22 cellular contexts compared by ENCODE assay signal in genomic region chr7:103063895-103064294, GRCh38.
"Had no signal": no experiment of that assay in that cellular context is flagged by ENCODE, and none has a peak within 500 bp of the region (broad histone marks: within the 10 kb centered on the region; RNA-seq: fewer than 3 reads in every experiment).

No MANE protein-coding gene starts in this region.

- DNase-seq: activated CD4-positive, alpha-beta T cell treated with anti-CD3 and anti-CD28 coated beads for 36 hours; activated CD8-positive, alpha-beta memory T cell treated with anti-CD3 and anti-CD28 coated beads, Interleukin-2, amount 50 U/mL, for 4 hours; activated CD8-positive, alpha-beta T cell treated with anti-CD3 and anti-CD28 coated beads, Interleukin-2, amount 10 ng/mL, durations not matched to agents 7 days and 5 days; activated effector memory CD4-positive, alpha-beta T cell treated with anti-CD3 and anti-CD28 coated beads, Interleukin-2, amount 50 U/mL, for 16 hours; activated T-cell treated with anti-CD3 and anti-CD28 coated beads, Interleukin-2, amount 50 U/mL, for 48 hours; amniotic stem cell; body of pancreas; caudate nucleus; colonic mucosa; glutamatergic neuron; hypothalamus; kidney glomerular epithelial cell; left ventricle myocardium superior; posterior cingulate gyrus; retina; T1000; tibial artery had no signal

- H3K27ac Mint-ChIP-seq: activated CD4-positive, alpha-beta T cell treated with anti-CD3 and anti-CD28 coated beads for 36 hours; activated CD8-positive, alpha-beta T cell treated with anti-CD3 and anti-CD28 coated beads, Interleukin-2, amount 10 ng/mL, durations not matched to agents 7 days and 5 days; activated naive CD4-positive, alpha-beta T cell treated with anti-CD3 and anti-CD28 coated beads, Interleukin-2, amount 50 U/mL, for 24 hours; natural killer cell treated with Interleukin-12 subunit alpha and Interleukin-12 subunit beta and Interleukin-15 and Interleukin-18, amount 100 ng/mL, for 72 hours; stimulated activated effector memory CD8-positive, alpha-beta T cell treated with anti-CD3 and anti-CD28 coated beads, Interleukin-12 subunit alpha, Interleukin-12 subunit beta, amount 100 ng/mL, for 72 hours had no signal

- H3K4me3 ChIP-seq: body of pancreas, colonic mucosa, esophagus muscularis mucosa, tibial artery, vagina had no signal

- H3K27ac ChIP-seq: body of pancreas, colonic mucosa, esophagus muscularis mucosa, tibial artery, vagina had no signal

- H3K4me1 Mint-ChIP-seq: activated CD4-positive, alpha-beta T cell treated with anti-CD3 and anti-CD28 coated beads for 36 hours; activated naive CD4-positive, alpha-beta T cell treated with anti-CD3 and anti-CD28 coated beads, Interleukin-2, amount 50 U/mL, for 24 hours; stimulated activated effector memory CD8-positive, alpha-beta T cell treated with anti-CD3 and anti-CD28 coated beads, Interleukin-12 subunit alpha, Interleukin-12 subunit beta, amount 100 ng/mL, for 72 hours had no signal

- H3K36me3 Mint-ChIP-seq: natural killer cell treated with Interleukin-12 subunit alpha and Interleukin-12 subunit beta and Interleukin-15 and Interleukin-18, amount 100 ng/mL, for 72 hours; stimulated activated effector memory CD8-positive, alpha-beta T cell treated with anti-CD3 and anti-CD28 coated beads, Interleukin-12 subunit alpha, Interleukin-12 subunit beta, amount 100 ng/mL, for 72 hours had no signal

- H3K36me3 ChIP-seq: colonic mucosa, esophagus muscularis mucosa, tibial artery, vagina had no signal

- ATAC-seq: activated CD4-positive, alpha-beta T cell treated with anti-CD3 and anti-CD28 coated beads for 36 hours; activated CD8-positive, alpha-beta T cell treated with anti-CD3 and anti-CD28 coated beads, Interleukin-2, amount 10 ng/mL, durations not matched to agents 7 days and 5 days; body of pancreas; left ventricle myocardium superior; natural killer cell treated with Interleukin-12 subunit alpha and Interleukin-12 subunit beta and Interleukin-15 and Interleukin-18, amount 100 ng/mL, for 72 hours; stimulated activated effector memory CD8-positive, alpha-beta T cell treated with anti-CD3 and anti-CD28 coated beads, Interleukin-12 subunit alpha, Interleukin-12 subunit beta, amount 100 ng/mL, for 72 hours had no signal

- H3K4me3 Mint-ChIP-seq: activated CD4-positive, alpha-beta T cell treated with anti-CD3 and anti-CD28 coated beads for 36 hours; activated CD8-positive, alpha-beta T cell treated with anti-CD3 and anti-CD28 coated beads, Interleukin-2, amount 10 ng/mL, durations not matched to agents 7 days and 5 days; activated naive CD4-positive, alpha-beta T cell treated with anti-CD3 and anti-CD28 coated beads, Interleukin-2, amount 50 U/mL, for 24 hours; natural killer cell treated with Interleukin-12 subunit alpha and Interleukin-12 subunit beta and Interleukin-15 and Interleukin-18, amount 100 ng/mL, for 72 hours; stimulated activated effector memory CD8-positive, alpha-beta T cell treated with anti-CD3 and anti-CD28 coated beads, Interleukin-12 subunit alpha, Interleukin-12 subunit beta, amount 100 ng/mL, for 72 hours had no signal

- H3K27me3 ChIP-seq: body of pancreas, colonic mucosa, esophagus muscularis mucosa, tibial artery, vagina had no signal

- H3K9me3 ChIP-seq: body of pancreas, colonic mucosa, esophagus muscularis mucosa, tibial artery, vagina had no signal

- H3K4me1 ChIP-seq: colonic mucosa, esophagus muscularis mucosa, tibial artery, vagina had no signal

- H3K9me3 Mint-ChIP-seq: activated naive CD4-positive, alpha-beta T cell treated with anti-CD3 and anti-CD28 coated beads, Interleukin-2, amount 50 U/mL, for 24 hours; natural killer cell treated with Interleukin-12 subunit alpha and Interleukin-12 subunit beta and Interleukin-15 and Interleukin-18, amount 100 ng/mL, for 72 hours; stimulated activated effector memory CD8-positive, alpha-beta T cell treated with anti-CD3 and anti-CD28 coated beads, Interleukin-12 subunit alpha, Interleukin-12 subunit beta, amount 100 ng/mL, for 72 hours had no signal

- H3K27me3 Mint-ChIP-seq: activated CD4-positive, alpha-beta T cell treated with anti-CD3 and anti-CD28 coated beads for 36 hours; activated naive CD4-positive, alpha-beta T cell treated with anti-CD3 and anti-CD28 coated beads, Interleukin-2, amount 50 U/mL, for 24 hours had no signal
